Comparison of ENCODE assay signal across 8 cellular contexts in genomic region chr1:6393400-6394187, GRCh38. TPM values are rescaled to one million over a fixed set of nuclear protein-coding genes. Genes with fewer than 3 reads are reported as not detected.
DNase-seq lines count a peak whose midpoint lies in the region; ATAC-seq, FAIRE-seq and TF ChIP-seq lines count a peak whose summit lies in the region.

TSS of gene ACOT7 (minus strand) at chr1:6393767. CDS start at chr1:6393399, 368 bp downstream.

- POLR2A ChIA-PET in H1 (lab: Charles Lee; ENCODE audit: partially characterized antibody) = interaction anchor here (0.7 to 5.9 kb wide), 18 partner anchors 8 to 148 kb away, joined by 3 to 29 read pairs (median 4); partner anchors contain the start of gene HES2

- FAIRE-seq in H1 (lab: Jason Lieb, UNC) = no peak

- H3K4me3 ChIP-seq in HL-60 (replicated peaks; ENCODE audit: insufficient read depth, low read length) = peak within 1 kb of the TSS; percentile 67
- peak within 1 kb of the TSS; percentile 66 to 91 (median 72) for H3K4me3 ChIP-seq in H1 (ENCODE audit: extremely low read depth in 1 of 4, insufficient read depth in 2 of 4, low read depth in 3 of 4, low read length in 4 of 4)

- WGBS in H1 (ENCODE audit: extremely low coverage in 1 of 2, insufficient coverage in 1 of 2, insufficient read length in 1 of 2, insufficient replicate concordance in 2 of 2, low coverage in 1 of 2, low lambda C conversion rate in 2 of 2, missing lambda C conversion rate in 1 of 2), 2 experiments = 2% methylated on average over 38 of the region's 87 CpGs; no CpG with 5 or more reads in 1 of the 2 experiments

- peak; percentile 75 for ATAC-seq in GM19455 (IDR thresholded peaks at IDR 0.05; ENCODE audit: unreplicated experiment)

- TF ChIP-seq CTCF in HL-60 (IDR thresholded peaks at IDR 0.05; ENCODE audit: insufficient read depth, low read length) = no peak
- TF ChIP-seq CTCF in H1 (IDR thresholded peaks at IDR 0.05; ENCODE audit: control extremely low read depth in 1 of 3, insufficient read depth in 1 of 3, low read depth in 1 of 3, low read length in 3 of 3) = no peak

- peak within 1 kb of the TSS; percentile 80; the same call in 1 of the 2 replicates for H2BK12ac ChIP-seq in H1 (ENCODE audit: low read depth, low read length)

- peak within 1 kb of the TSS; percentile 22 for H2BK5ac ChIP-seq in H1 (ENCODE audit: low read depth, low read length)

- H3K18ac ChIP-seq in H1 (ENCODE audit: extremely low read depth, low read length) = peak within 1 kb of the TSS; percentile 86

- peak within 1 kb of the TSS; percentile 61 to 90 (median 80) for H3K9ac ChIP-seq in H1 (replicated peaks in 1 of 4; ENCODE audit: extremely low read depth in 1 of 4, low read depth in 3 of 4, low read length in 3 of 4)

- peak within 1 kb of the TSS; percentile 94 for H4K8ac ChIP-seq in H1 (ENCODE audit: extremely low read depth, insufficient read depth, low read length)

- H2AFZ ChIP-seq in H1 (ENCODE audit: low read length) = no peak within 1 kb of the TSS

- no peaks in the 10 kb centered on the region for H3K36me3 ChIP-seq in H1 (ENCODE audit: control insufficient read depth in 2 of 4, insufficient read depth in 4 of 4, low read length in 3 of 4)

- H3K79me1 ChIP-seq in H1 (ENCODE audit: low read depth, low read length) = peaks cover 12% of the 10 kb centered on the region

- TF ChIP-seq POLR2A in H1 (IDR thresholded peaks at IDR 0.05; ENCODE audit: control extremely low read depth in 1 of 2, low read depth in 2 of 2, low read length in 2 of 2) = peak in 1 of 2 experiments; percentile 52; a peak in 1 of 3 replicates

- CTCF ChIA-PET in H1 (lab: Charles Lee; ENCODE audit: partially characterized antibody) = interaction anchor here (1.1 to 58.4 kb wide), 9 partner anchors 13 to 147 kb away, joined by 3 to 1769 read pairs (median 11); no protein-coding TSS in a partner anchor

- no peak for TF ChIP-seq RAD21 in H1 (IDR thresholded peaks at IDR 0.05 in 1 of 2, conservative IDR thresholded peaks at IDR 0.05 in 1 of 2; ENCODE audit: low read depth in 2 of 2, low read length in 2 of 2)

- H3K4me2 ChIP-seq in H1 (ENCODE audit: insufficient read depth in 1 of 2, low read depth in 2 of 2, low read length in 2 of 2) = peak within 1 kb of the TSS; percentile 73 to 80

- peak within 1 kb of the TSS; percentile 86 for H4K5ac ChIP-seq in H1 (ENCODE audit: insufficient read length, low read depth, low read length)

- H4K20me1 ChIP-seq in H1 (replicated peaks in 1 of 2; ENCODE audit: control insufficient read depth in 1 of 2, insufficient read depth in 2 of 2, low read length in 2 of 2) = peaks cover 4 to 9% of the 10 kb centered on the region in 2 experiments

- DNase-seq in CMK (ENCODE audit: low read depth) (peak; percentile 76), HL-60 (ENCODE audit: low read depth in 1 of 2, low spot score in 1 of 2) (peak; percentile 63 to 80), NK-92 (lab: John Stamatoyannopoulos, UW; ENCODE audit: unreplicated experiment) (peak; percentile 47), H1 (ENCODE audit: low read depth in 1 of 2, low spot score in 2 of 2) (peak in 1 of 2 experiments; percentile 88), mesenteric fat pad (ENCODE audit: low spot score) (peak; percentile 93)
- DNase-seq in activated CD8-positive, alpha-beta memory T cell treated with anti-CD3 and anti-CD28 coated beads for 4 hours (ENCODE audit: low read depth in 2 of 2) = peak; percentile 76 to 81
- DNase-seq in stimulated activated CD8-positive, alpha-beta memory T cell treated with anti-CD3 and anti-CD28 coated beads, Interleukin-15, amount 100 ng/mL, for 24 hours (ENCODE audit: low read depth) = peak; percentile 82

- no peak within 1 kb of the TSS for H2BK20ac ChIP-seq in H1 (ENCODE audit: low read length)

- H2BK15ac ChIP-seq in H1 (ENCODE audit: low read length) = 0 out of 2 replicates have a peak within 1 kb of the TSS, but pooled peaks have one; percentile 61

- peak within 1 kb of the TSS; percentile 6 for H3K4ac ChIP-seq in H1 (replicated peaks; ENCODE audit: insufficient read length, low read depth, low read length)

- peaks cover 0 to 11% (median 9%) of the 10 kb centered on the region in 4 experiments; a peak in 5 of 7 replicates for H3K4me1 ChIP-seq in H1 (replicated peaks in 1 of 4; ENCODE audit: control insufficient read depth in 3 of 4, insufficient read depth in 4 of 4, low read length in 3 of 4)

- H3K14ac ChIP-seq in H1 (ENCODE audit: insufficient read length) = no peak within 1 kb of the TSS

- no peak for TF ChIP-seq EP300 in H1 (IDR thresholded peaks at IDR 0.05; ENCODE audit: borderline replicate concordance in 1 of 2, low read depth in 2 of 2, low read length in 2 of 2)

- no peak within 1 kb of the TSS for H3K23ac ChIP-seq in H1 (ENCODE audit: insufficient read length)

- peak within 1 kb of the TSS; percentile 90; the same call in 1 of the 2 replicates for H2AK5ac ChIP-seq in H1 (ENCODE audit: low read depth, low read length)

- peak within 1 kb of the TSS; percentile 81 for H2BK120ac ChIP-seq in H1 (replicated peaks; ENCODE audit: low read depth, low read length)

- H3K9me3 ChIP-seq in H1 (ENCODE audit: insufficient read depth in 2 of 2, low read depth in 1 of 2, low read length in 1 of 2) = no peaks in the 10 kb centered on the region; a peak in 1 of 4 replicates

- peak within 1 kb of the TSS; percentile 88 for H4K91ac ChIP-seq in H1 (replicated peaks; ENCODE audit: insufficient read length, low read length)

- H3K27me3 ChIP-seq in HL-60 (ENCODE audit: insufficient read depth, poor library complexity, severe bottlenecking) (no peaks in the 10 kb centered on the region), H1 (replicated peaks in 1 of 4; ENCODE audit: control insufficient read depth in 3 of 4, extremely low read depth in 1 of 4, insufficient read depth in 3 of 4, low read length in 3 of 4) (peaks cover 0 to 3% (median 0%) of the 10 kb centered on the region in 4 experiments; a peak in 3 of 7 replicates)

- H3K27ac ChIP-seq in HL-60 (replicated peaks) = peak within 1 kb of the TSS; percentile 85
- peak within 1 kb of the TSS; percentile 91 for H3K27ac ChIP-seq in H1 (ENCODE audit: low read depth, low read length)

- H3K56ac ChIP-seq in H1 (replicated peaks; ENCODE audit: insufficient read length, low read depth, low read length) = peak within 1 kb of the TSS; percentile 54

- H3K79me2 ChIP-seq in H1 (ENCODE audit: control insufficient read depth in 1 of 2, insufficient read depth in 2 of 2, low read length in 2 of 2) = peaks cover 0 to 38% of the 10 kb centered on the region in 2 experiments; a peak in 3 of 4 replicates

- peaks cover 4% of the 10 kb centered on the region; the same call in 1 of the 2 replicates for H3K23me2 ChIP-seq in H1 (ENCODE audit: low read depth, low read length)

TF ChIP-seq in H1, 55 proteins besides CTCF, POLR2A, EP300 and RAD21:
- TF ChIP-seq TBP (IDR thresholded peaks at IDR 0.05; ENCODE audit: low read depth, low read length) (peak; percentile 37), RXRA (IDR thresholded peaks at IDR 0.05; ENCODE audit: insufficient read depth, low read depth, low read length) (no peak), PHF8 (conservative IDR thresholded peaks at IDR 0.05; ENCODE audit: low read depth, low read length) (peak; percentile 86), MAX (IDR thresholded peaks at IDR 0.05) (peak; percentile 86), KDM4A (IDR thresholded peaks at IDR 0.05; ENCODE audit: low read depth, low read length, severe bottlenecking) (peak; percentile 35), ASH2L (IDR thresholded peaks at IDR 0.05; ENCODE audit: low read length) (peak; percentile 22), USF2 (IDR thresholded peaks at IDR 0.05; ENCODE audit: low read length) (peak; percentile 15; the same call in 1 of the 2 replicates), MAFK (IDR thresholded peaks at IDR 0.05; ENCODE audit: low read depth, low read length) (no peak), SIRT6 (IDR thresholded peaks at IDR 0.05; ENCODE audit: low read length) (no peak), TAF1 (IDR thresholded peaks at IDR 0.05; ENCODE audit: low read depth, low read length) (peak; percentile 74), POLR2AphosphoS5 (IDR thresholded peaks at IDR 0.05; ENCODE audit: low read depth, low read length) (peak; percentile 42), E2F6 (IDR thresholded peaks at IDR 0.05) (peak; percentile 10; the same call in 1 of the 2 replicates), NANOG (IDR thresholded peaks at IDR 0.05; ENCODE audit: insufficient read depth, low read depth, low read length, poor library complexity, severe bottlenecking) (no peak)
TF ChIP-seq in H1: peak in this region for 9.

RNA-seq across cellular contexts. Expression of gene ACOT7, which starts in this region (rescaled TPM):
- total RNA-seq in H1 (2021; fragmentation: NEBNext Ultra II Directional; extraction: Animal tissue kit (Norgen Biotek cat#: 25700)) = 150 and 151 TPM in 2 replicates
- 214 and 263 TPM in 2 replicates for polyA plus RNA-seq in H1 (2011; rRNA removed)
- 194 TPM for polyA plus RNA-seq in H1 (2011; cell fraction: cytosol; rRNA removed)
- 168 TPM for polyA plus RNA-seq in H1 (2011; cell fraction: nucleus; rRNA removed)
- polyA plus RNA-seq in H1 (2012, experiment 1 of 2) = 126 to 192 TPM (median 179 TPM) in 4 replicates
- polyA plus RNA-seq in H1 (2012, experiment 2 of 2) = 213 TPM
- 128 TPM for polyA plus RNA-seq in H1 (2013, experiment 1 of 2)
- 131 TPM for polyA plus RNA-seq in H1 (2013, experiment 2 of 2)
- polyA minus RNA-seq in H1 (2011; rRNA and poly(A)+ RNA removed) = 103 and 119 TPM in 2 replicates
- polyA minus RNA-seq in H1 (2011; cell fraction: cytosol; rRNA and poly(A)+ RNA removed) = 58.6 TPM
- polyA minus RNA-seq in H1 (2011; cell fraction: nucleus; rRNA and poly(A)+ RNA removed) = 43.6 TPM
- 9.6 TPM for total RNA-seq in mesenteric fat pad

Comparison
In these comparisons a context has a peak if more than half of its experiments do, and no peak if none do; other contexts are left out.
1. RNA of gene ACOT7 (total RNA-seq): 150 to 151 TPM in H1; 9.6 TPM in mesenteric fat pad (single experiment); every median in the first group is over 10 times any median in the second.